19 cellular contexts compared by ENCODE assay signal in genomic region chr12:16608346-16608745, GRCh38. TPM values are rescaled to one million over a fixed set of nuclear protein-coding genes. Genes with fewer than 3 reads are reported as not detected.
A peak's percentile ranks its signal among the peaks of the same experiment; 100 is the strongest.
DNase-seq lines count a peak whose midpoint lies in the region; ATAC-seq, FAIRE-seq and TF ChIP-seq lines count a peak whose summit lies in the region.
"Had no signal": no experiment of that assay in that cellular context is flagged by ENCODE, and none has a peak within 500 bp of the region (broad histone marks: within the 10 kb centered on the region; RNA-seq: fewer than 3 reads in every experiment).

No MANE protein-coding gene starts in this region.

- no peak overlapping the region for H3K9ac ChIP-seq in OCI-LY3 (ENCODE audit: low read length)

- no peaks in the 10 kb centered on the region for H4K20me1 ChIP-seq in OCI-LY3 (ENCODE audit: insufficient read depth, low read length)

- peak overlapping the region; percentile 77 for H3K4me2 ChIP-seq in OCI-LY3 (ENCODE audit: low read length)

- H3K79me2 ChIP-seq in OCI-LY3 (ENCODE audit: low read length), result no peaks in the 10 kb centered on the region

- H3K9me3 ChIP-seq in OCI-LY3 (ENCODE audit: insufficient read depth, low read length), result no peaks in the 10 kb centered on the region
- no peaks in the 10 kb centered on the region for H3K9me3 ChIP-seq in gastroesophageal sphincter
- H3K9me3 ChIP-seq in pancreas, result no peaks in the 10 kb centered on the region
- H3K9me3 ChIP-seq: Caco-2, HAP-1 had no signal

- peaks cover 18% of the 10 kb centered on the region for H3K4me1 Mint-ChIP-seq in type B pancreatic cell (ENCODE audit: unreplicated experiment)

- 53 to 75% methylated on average over 3 to 4 of the region's 4 CpGs for WGBS in gastroesophageal sphincter (ENCODE audit: low coverage in 1 of 2), 2 donors
- 34 to 36% methylated on average over 4 of the region's 4 CpGs for WGBS in pancreas, 2 donors

- H3K27ac ChIP-seq in OCI-LY3 (ENCODE audit: low read length) (no peak overlapping the region), gastroesophageal sphincter (peak overlapping the region; percentile 83 to 89 (median 87)), pancreas (peak overlapping the region; percentile 29 to 88 (median 58))

- no peak for TF ChIP-seq EP300 in gastroesophageal sphincter (IDR thresholded peaks at IDR 0.05)

- H2AFZ ChIP-seq in OCI-LY3 (ENCODE audit: low read depth, low read length), result peak overlapping the region; percentile 69; the same call in 1 of the 2 replicates

- H3K4me3 ChIP-seq in OCI-LY3 (ENCODE audit: low read length) (peak overlapping the region; percentile 76), gastroesophageal sphincter (peak overlapping the region in 1 of 2 donors; percentile 61), pancreas (peak overlapping the region in 3 of 4 donors; percentile 1 to 48 (median 47))
- H3K4me3 ChIP-seq: HAP-1 had no signal

- no peak overlapping the region for H3K4me3 Mint-ChIP-seq in type B pancreatic cell
- H3K4me3 Mint-ChIP-seq: activated CD8-positive, alpha-beta T cell treated with anti-CD3 and anti-CD28 coated beads for 36 hours; activated naive CD8-positive, alpha-beta T cell treated with anti-CD3 and anti-CD28 coated beads for 36 hours; stimulated activated naive CD8-positive, alpha-beta T cell treated with anti-CD3 and anti-CD28 coated beads, Interleukin-15, amount 100 ng/mL, for 72 hours had no signal

- no peak overlapping the region for H3K27ac Mint-ChIP-seq in type B pancreatic cell
- H3K27ac Mint-ChIP-seq: activated CD8-positive, alpha-beta T cell treated with anti-CD3 and anti-CD28 coated beads for 36 hours; activated naive CD8-positive, alpha-beta T cell treated with anti-CD3 and anti-CD28 coated beads for 36 hours; naive thymus-derived CD4-positive, alpha-beta T cell; stimulated activated naive CD8-positive, alpha-beta T cell treated with anti-CD3 and anti-CD28 coated beads, Interleukin-15, amount 100 ng/mL, for 72 hours had no signal

- TF ChIP-seq CTCF in D721Med (IDR thresholded peaks at IDR 0.05; ENCODE audit: insufficient read depth, missing control alignments) (no peak), OCI-LY3 (IDR thresholded peaks at IDR 0.05; ENCODE audit: low read depth, low read length) (no peak), gastroesophageal sphincter (IDR thresholded peaks at IDR 0.05) (no peak), pancreas (IDR thresholded peaks at IDR 0.05) (no peak), omental fat pad (IDR thresholded peaks at IDR 0.05) (no peak), type B pancreatic cell (conservative IDR thresholded peaks at IDR 0.05) (no peak)

- peaks cover 9% of the 10 kb centered on the region; the same call in 1 of the 2 replicates for H3K27me3 ChIP-seq in OCI-LY3 (ENCODE audit: low read depth, low read length)
- no peaks in the 10 kb centered on the region for H3K27me3 ChIP-seq in gastroesophageal sphincter
- H3K27me3 ChIP-seq in pancreas, result no peaks in the 10 kb centered on the region

- peaks cover 86% of the 10 kb centered on the region for H3K27me3 Mint-ChIP-seq in type B pancreatic cell

- TF ChIP-seq POLR2A in gastroesophageal sphincter (IDR thresholded peaks at IDR 0.05), result no peak

- DNase-seq in D721Med (ENCODE audit: insufficient read length, low spot score) (no peak), pancreas (no peak), omental fat pad (ENCODE audit: low spot score) (no peak), type B pancreatic cell (ENCODE audit: extremely low spot score, unreplicated experiment) (no peak), Ammon's horn (ENCODE audit: low spot score) (no peak)
- DNase-seq: activated CD8-positive, alpha-beta T cell treated with anti-CD3 and anti-CD28 coated beads for 36 hours; activated naive CD8-positive, alpha-beta T cell treated with anti-CD3 and anti-CD28 coated beads for 36 hours; activated T-cell treated with anti-CD3 and anti-CD28 coated beads, Interleukin-2, amount 50 U/mL, for 48 hours; Caco-2; effector memory CD4-positive, alpha-beta T cell; naive thymus-derived CD4-positive, alpha-beta T cell; NCI-H1930; stimulated activated naive CD8-positive, alpha-beta T cell treated with anti-CD3 and anti-CD28 coated beads, Interleukin-15, amount 100 ng/mL, for 72 hours; SW 1271 had no signal

- H3K4me1 ChIP-seq in OCI-LY3 (ENCODE audit: low read length) (peaks cover 24% of the 10 kb centered on the region), gastroesophageal sphincter (peaks cover 0 to 43% (median 0%) of the 10 kb centered on the region in 3 donors), pancreas (peaks cover 0 to 6% (median 5%) of the 10 kb centered on the region in 3 donors)
- H3K4me1 ChIP-seq: Caco-2 had no signal

- intact Hi-C loops in pancreas (cut with DNase I), result no loop called here

- H3K36me3 ChIP-seq in OCI-LY3 (replicated peaks; ENCODE audit: low read depth, low read length), result no peaks in the 10 kb centered on the region
- H3K36me3 ChIP-seq in gastroesophageal sphincter, result no peaks in the 10 kb centered on the region
- H3K36me3 ChIP-seq in pancreas, result no peaks in the 10 kb centered on the region
- H3K36me3 ChIP-seq: HAP-1 had no signal

- H3K36me3 Mint-ChIP-seq in type B pancreatic cell, result no peaks in the 10 kb centered on the region

- H3K9me3 Mint-ChIP-seq in type B pancreatic cell, result no peaks in the 10 kb centered on the region

- FAIRE-seq in D721Med (lab: Jason Lieb, UNC) (peak; percentile 41), pancreas (lab: Jason Lieb, UNC) (no peak)

- no peak for ATAC-seq in gastroesophageal sphincter
- no peak for ATAC-seq in pancreas
- ATAC-seq in omental fat pad (ENCODE audit: low FRiP score), result no peak
- ATAC-seq in GM19467 (IDR thresholded peaks at IDR 0.05; ENCODE audit: unreplicated experiment), result no peak
- ATAC-seq: activated CD8-positive, alpha-beta T cell treated with anti-CD3 and anti-CD28 coated beads for 36 hours; naive thymus-derived CD4-positive, alpha-beta T cell; stimulated activated naive CD8-positive, alpha-beta T cell treated with anti-CD3 and anti-CD28 coated beads, Interleukin-15, amount 100 ng/mL, for 72 hours had no signal

RNA-seq across cellular contexts. Expression of gene LMO3, which starts 2.4 kb away (rescaled TPM):
- total RNA-seq in gastroesophageal sphincter (100 to 1,000 TPM in 2 of 4 donors, 10 to 100 TPM in 2; 49.1 to 174 (median 111) TPM), pancreas (10 to 100 TPM; 11.8 to 36.3 (median 22.0) TPM), omental fat pad (100 to 1,000 TPM in 2 of 4 donors, 10 to 100 TPM in 2; 13.1 to 169 (median 93.0) TPM), type B pancreatic cell (ENCODE audit: low replicate concordance) (4.1 and 4.4 TPM in 2 replicates)
- 10 to 100 TPM in 1 of 2 donors, 1 to 10 TPM in 1; 5.0 to 10.8 TPM for polyA plus RNA-seq in pancreas
- total RNA-seq: activated CD8-positive, alpha-beta T cell treated with anti-CD3 and anti-CD28 coated beads for 36 hours; activated naive CD8-positive, alpha-beta T cell treated with anti-CD3 and anti-CD28 coated beads for 36 hours; Caco-2; HT1080; naive thymus-derived CD4-positive, alpha-beta T cell had no signal
- polyA plus RNA-seq: naive thymus-derived CD4-positive, alpha-beta T cell had no signal
